Comparison of ENCODE assay signal across 8 cellular contexts in the genomic region with DNA sequence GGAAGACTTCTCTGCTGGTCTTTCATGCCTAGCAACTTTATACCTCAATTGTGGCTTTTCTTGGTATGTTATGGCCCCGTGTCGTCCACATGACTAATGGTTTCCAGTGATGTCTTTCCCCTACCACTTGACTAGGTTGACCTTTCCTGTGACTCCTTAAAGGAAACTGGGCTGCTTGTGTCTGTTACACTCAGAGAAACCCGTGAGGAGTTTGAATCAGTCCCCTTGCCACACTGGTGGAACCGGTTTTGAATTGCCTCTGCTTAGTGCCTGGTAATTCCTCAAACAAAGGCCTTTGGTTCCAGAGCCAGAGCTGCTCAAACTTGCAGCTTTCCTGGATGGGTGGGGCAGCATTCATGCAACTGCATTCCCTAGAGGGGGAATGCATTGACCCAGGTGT. TPM values are rescaled to one million over a fixed set of nuclear protein-coding genes. Genes with fewer than 3 reads are reported as not detected.
DNase-seq lines count a peak whose midpoint lies in the region; ATAC-seq lines count a peak whose summit lies in the region.

No MANE protein-coding gene starts in this region.

- H3K9me3 ChIP-seq in neuron (ENCODE audit: low read length) (no peaks in the 10 kb centered on the region), aorta (ENCODE audit: control insufficient read depth, low read length) (no peaks in the 10 kb centered on the region)

- peak; percentile 16 to 28 for DNase-seq in activated CD4-positive, alpha-beta T cell treated with anti-CD3 and anti-CD28 coated beads, Interleukin-2, amount 50 U/mL, for 48 hours
- no peak for DNase-seq in activated CD4-positive, alpha-beta T cell treated with anti-CD3 and anti-CD28 coated beads, Interleukin-2, amount 50 U/mL, for 1 hour
- DNase-seq in NCI-H2081 treated with DMSO at 0.1 percent for 48 hours (lab: John Stamatoyannopoulos, UW) (peak; percentile 34), dedifferentiated amniotic fluid mesenchymal stem cell (ENCODE audit: extremely low spot score) (peak; percentile 44), NOMO-1 (lab: John Stamatoyannopoulos, UW; ENCODE audit: unreplicated experiment in 2 of 2) (no peak), aorta (no peak)

- H3K4me1 ChIP-seq in neuron (ENCODE audit: insufficient read depth, low read length) (peaks cover 7% of the 10 kb centered on the region), aorta (ENCODE audit: control insufficient read depth in 1 of 2, insufficient read depth in 2 of 2, low read length in 2 of 2) (no peaks in the 10 kb centered on the region)

- H2AFZ ChIP-seq in neuron (ENCODE audit: low read depth, low read length): peak overlapping the region; percentile 53

- intact Hi-C loops in aorta (cut with DNase I): loop anchor here (2.0 to 5.0 kb wide), 3 partner anchors 170 to 547 kb away; a partner anchor contains a TSS

- H3K36me3 ChIP-seq in neuron (ENCODE audit: insufficient read depth, low read length) (no peaks in the 10 kb centered on the region), aorta (ENCODE audit: control insufficient read depth in 1 of 2, insufficient read depth in 2 of 2, low read length in 1 of 2) (no peaks in the 10 kb centered on the region)

- no peaks in the 10 kb centered on the region for H3K27me3 ChIP-seq in neuron (ENCODE audit: insufficient read depth, low read length)
- H3K27me3 ChIP-seq in aorta (ENCODE audit: control insufficient read depth in 1 of 2, insufficient read depth in 2 of 2, low read length in 1 of 2): no peaks in the 10 kb centered on the region

- 72 to 75% methylated on average over 4 of the region's 4 CpGs for WGBS in aorta, 2 donors

- no peak overlapping the region for H3K27ac ChIP-seq in aorta (ENCODE audit: low read depth in 1 of 2, low read length in 2 of 2)

- no peak for ATAC-seq in HG03135 (IDR thresholded peaks at IDR 0.05; ENCODE audit: unreplicated experiment)
- ATAC-seq in aorta (ENCODE audit: low FRiP score): no peak

- H3K4me3 ChIP-seq in neuron (ENCODE audit: low read length): no peak overlapping the region
- H3K4me3 ChIP-seq in aorta (ENCODE audit: low read length in 2 of 2): no peak overlapping the region

RNA-seq across cellular contexts. Expression of a gene that starts 21.9 kb away (rescaled TPM):
- under 1 TPM; 0.19 to 0.30 TPM for total RNA-seq in aorta
- polyA plus RNA-seq in aorta: 1 to 10 TPM in 1 of 2 donors, not detected in 1; 2.7 TPM

RNA-seq across cellular contexts. Expression of a gene that starts 44.2 kb away (rescaled TPM):
- 10 to 100 TPM in 1 of 2 donors, 1 to 10 TPM in 1; 8.9 to 14.1 TPM for total RNA-seq in aorta
- 10 to 100 TPM; 21.5 to 27.9 TPM for polyA plus RNA-seq in aorta

Comparison
In these comparisons a context has a peak if more than half of its experiments do, and no peak if none do; other contexts are left out.
1. DNase-seq: peak in activated CD4-positive, alpha-beta T cell treated with anti-CD3 and anti-CD28 coated beads, Interleukin-2, amount 50 U/mL, for 48 hours (2 of 2), NCI-H2081 treated with DMSO at 0.1 percent for 48 hours (single experiment) and dedifferentiated amniotic fluid mesenchymal stem cell (single experiment); none in activated CD4-positive, alpha-beta T cell treated with anti-CD3 and anti-CD28 coated beads, Interleukin-2, amount 50 U/mL, for 1 hour (single experiment), NOMO-1 (0 of 2) and aorta (0 of 2).